34 cellular contexts compared by ENCODE assay signal in genomic region chr1:176815621-176816020, GRCh38.
"Had no signal": no experiment of that assay in that cellular context is flagged by ENCODE, and none has a peak within 500 bp of the region (broad histone marks: within the 10 kb centered on the region; RNA-seq: fewer than 3 reads in every experiment).

No MANE protein-coding gene starts in this region.

- H3K36me3 Mint-ChIP-seq: activated CD4-positive, alpha-beta memory T cell treated with anti-CD3 and anti-CD28 coated beads for 36 hours; activated CD8-positive, alpha-beta memory T cell treated with anti-CD3 and anti-CD28 coated beads, Interleukin-2, amount 10 ng/mL, durations not matched to agents 7 days and 5 days; activated naive CD4-positive, alpha-beta T cell treated with anti-CD3 and anti-CD28 coated beads, Interleukin-2, amount 50 U/mL, for 24 hours; activated naive CD8-positive, alpha-beta T cell treated with anti-CD3 and anti-CD28 coated beads for 36 hours had no signal

- H3K9me3 Mint-ChIP-seq: activated CD4-positive, alpha-beta memory T cell treated with anti-CD3 and anti-CD28 coated beads for 36 hours; activated CD4-positive, alpha-beta T cell treated with anti-CD3 and anti-CD28 coated beads, Interleukin-2, amount 10 ng/mL, durations not matched to agents 24 days and 14 days; activated naive CD4-positive, alpha-beta T cell treated with anti-CD3 and anti-CD28 coated beads for 36 hours; activated naive CD4-positive, alpha-beta T cell treated with anti-CD3 and anti-CD28 coated beads, Interleukin-2, amount 50 U/mL, for 24 hours; activated naive CD8-positive, alpha-beta T cell treated with anti-CD3 and anti-CD28 coated beads for 36 hours; activated T-helper 1 cell treated with anti-CD3 and anti-CD28 coated beads, Interleukin-12 subunit alpha, Interleukin-12 subunit beta, Interleukin-2, Interleukin-4 antibody, amounts not matched to agents 30 ng/mL and 10 ng/mL and 1 ng/mL, durations not matched to agents 14 hours and 24 hours and 36 hours; activated T-helper 2 cell treated with anti-CD3 and anti-CD28 coated beads, Interferon-gamma antibody, Interleukin-2, Interleukin-4, amounts not matched to agents 10 μg/mL and 5 μg/mL and 100 μg/mL, durations not matched to agents 14 hours and 24 hours and 36 hours; T-helper 2 cell treated with Interferon-gamma antibody and Interleukin-4, amounts not matched to agents 5 μg/mL and 100 μg/mL, for 36 hours had no signal

- H3K9me3 ChIP-seq: adrenal gland, body of pancreas had no signal

- ATAC-seq: activated CD4-positive, alpha-beta T cell treated with anti-CD3 and anti-CD28 coated beads for 36 hours; activated CD8-positive, alpha-beta memory T cell treated with anti-CD3 and anti-CD28 coated beads, Interleukin-2, amount 10 ng/mL, durations not matched to agents 7 days and 5 days; activated CD8-positive, alpha-beta T cell treated with anti-CD3 and anti-CD28 coated beads, Interleukin-2, amount 10 ng/mL, durations not matched to agents 7 days and 5 days; activated naive CD8-positive, alpha-beta T cell treated with anti-CD3 and anti-CD28 coated beads, Interleukin-2, amount 50 U/mL, for 24 hours; body of pancreas; effector memory CD8-positive, alpha-beta T cell; T-helper 17 cell had no signal

- H3K4me3 Mint-ChIP-seq: activated CD4-positive, alpha-beta memory T cell treated with anti-CD3 and anti-CD28 coated beads for 36 hours; activated CD4-positive, alpha-beta T cell treated with anti-CD3 and anti-CD28 coated beads for 36 hours; activated CD4-positive, alpha-beta T cell treated with anti-CD3 and anti-CD28 coated beads, Interleukin-2, amount 10 ng/mL, durations not matched to agents 24 days and 14 days; activated CD8-positive, alpha-beta memory T cell treated with anti-CD3 and anti-CD28 coated beads, Interleukin-2, amount 10 ng/mL, durations not matched to agents 7 days and 5 days; activated CD8-positive, alpha-beta T cell treated with anti-CD3 and anti-CD28 coated beads, Interleukin-2, amount 10 ng/mL, durations not matched to agents 7 days and 5 days; activated naive CD4-positive, alpha-beta T cell treated with anti-CD3 and anti-CD28 coated beads for 36 hours; activated naive CD4-positive, alpha-beta T cell treated with anti-CD3 and anti-CD28 coated beads, Interleukin-2, amount 50 U/mL, for 24 hours; activated naive CD8-positive, alpha-beta T cell treated with anti-CD3 and anti-CD28 coated beads for 36 hours; activated naive CD8-positive, alpha-beta T cell treated with anti-CD3 and anti-CD28 coated beads, Interleukin-2, amount 50 U/mL, for 24 hours; activated T-helper 1 cell treated with anti-CD3 and anti-CD28 coated beads, Interleukin-12 subunit alpha, Interleukin-12 subunit beta, Interleukin-2, Interleukin-4 antibody, amounts not matched to agents 30 ng/mL and 10 ng/mL and 1 ng/mL, durations not matched to agents 14 hours and 24 hours and 36 hours; effector memory CD8-positive, alpha-beta T cell; T-helper 17 cell; T-helper 2 cell treated with Interferon-gamma antibody and Interleukin-4, amounts not matched to agents 5 μg/mL and 100 μg/mL, for 36 hours had no signal

- DNase-seq: activated CD4-positive, alpha-beta memory T cell treated with anti-CD3 and anti-CD28 coated beads for 36 hours; activated CD4-positive, alpha-beta T cell treated with anti-CD3 and anti-CD28 coated beads for 36 hours; activated CD4-positive, alpha-beta T cell treated with anti-CD3 and anti-CD28 coated beads, Interleukin-2, amount 10 ng/mL, durations not matched to agents 24 days and 14 days; activated CD4-positive, CD25-positive, alpha-beta regulatory T cell; activated CD4-positive, CD25-positive, alpha-beta regulatory T cell treated with anti-CD3 and anti-CD28 coated beads, Interleukin-2, amount 50 U/mL, for 72 hours; activated CD8-positive, alpha-beta memory T cell treated with anti-CD3 and anti-CD28 coated beads, Interleukin-2, amount 10 ng/mL, durations not matched to agents 7 days and 5 days; activated CD8-positive, alpha-beta memory T cell treated with anti-CD3 and anti-CD28 coated beads, Interleukin-2, amount 50 U/mL, for 4 hours; activated CD8-positive, alpha-beta T cell treated with anti-CD3 and anti-CD28 coated beads, Interleukin-2, amount 10 ng/mL, durations not matched to agents 7 days and 5 days; activated effector memory CD4-positive, alpha-beta T cell treated with anti-CD3 and anti-CD28 coated beads, Interleukin-2, amount 50 U/mL, for 16 hours; activated naive CD4-positive, alpha-beta T cell treated with anti-CD3 and anti-CD28 coated beads for 36 hours; activated naive CD8-positive, alpha-beta T cell treated with anti-CD3 and anti-CD28 coated beads for 36 hours; activated naive CD8-positive, alpha-beta T cell treated with anti-CD3 and anti-CD28 coated beads, Interleukin-2, amount 50 U/mL, for 24 hours; activated T-cell treated with anti-CD3 and anti-CD28 coated beads, Interleukin-2, amount 50 U/mL, for 1 hour; activated T-cell treated with anti-CD3 and anti-CD28 coated beads, Interleukin-2, amount 50 U/mL, for 48 hours; adrenal gland; amygdala; aorta; body of pancreas; caudate nucleus; cortex of kidney; dermis blood vessel endothelial cell; effector CD4-positive, alpha-beta T cell; effector memory CD8-positive, alpha-beta T cell; foreskin fibroblast; head of caudate nucleus; T-helper 1 cell; T-helper 17 cell; T1000; WERI-Rb-1 had no signal

- H3K27me3 ChIP-seq: adrenal gland, body of pancreas had no signal

- H3K27ac Mint-ChIP-seq: activated CD4-positive, alpha-beta memory T cell treated with anti-CD3 and anti-CD28 coated beads for 36 hours; activated CD4-positive, alpha-beta T cell treated with anti-CD3 and anti-CD28 coated beads for 36 hours; activated CD4-positive, alpha-beta T cell treated with anti-CD3 and anti-CD28 coated beads, Interleukin-2, amount 10 ng/mL, durations not matched to agents 24 days and 14 days; activated CD8-positive, alpha-beta memory T cell treated with anti-CD3 and anti-CD28 coated beads, Interleukin-2, amount 10 ng/mL, durations not matched to agents 7 days and 5 days; activated CD8-positive, alpha-beta T cell treated with anti-CD3 and anti-CD28 coated beads, Interleukin-2, amount 10 ng/mL, durations not matched to agents 7 days and 5 days; activated naive CD4-positive, alpha-beta T cell treated with anti-CD3 and anti-CD28 coated beads for 36 hours; activated naive CD4-positive, alpha-beta T cell treated with anti-CD3 and anti-CD28 coated beads, Interleukin-2, amount 50 U/mL, for 24 hours; activated naive CD8-positive, alpha-beta T cell treated with anti-CD3 and anti-CD28 coated beads for 36 hours; activated naive CD8-positive, alpha-beta T cell treated with anti-CD3 and anti-CD28 coated beads, Interleukin-2, amount 50 U/mL, for 24 hours; activated T-helper 1 cell treated with anti-CD3 and anti-CD28 coated beads, Interleukin-12 subunit alpha, Interleukin-12 subunit beta, Interleukin-2, Interleukin-4 antibody, amounts not matched to agents 30 ng/mL and 10 ng/mL and 1 ng/mL, durations not matched to agents 14 hours and 24 hours and 36 hours; activated T-helper 2 cell treated with anti-CD3 and anti-CD28 coated beads, Interferon-gamma antibody, Interleukin-2, Interleukin-4, amounts not matched to agents 10 μg/mL and 5 μg/mL and 100 μg/mL, durations not matched to agents 14 hours and 24 hours and 36 hours; effector memory CD8-positive, alpha-beta T cell; T-helper 17 cell; T-helper 2 cell treated with Interferon-gamma antibody and Interleukin-4, amounts not matched to agents 5 μg/mL and 100 μg/mL, for 36 hours had no signal

- H3K27me3 Mint-ChIP-seq: activated CD4-positive, alpha-beta memory T cell treated with anti-CD3 and anti-CD28 coated beads for 36 hours; activated CD4-positive, alpha-beta T cell treated with anti-CD3 and anti-CD28 coated beads for 36 hours; activated CD4-positive, alpha-beta T cell treated with anti-CD3 and anti-CD28 coated beads, Interleukin-2, amount 10 ng/mL, durations not matched to agents 24 days and 14 days; activated CD8-positive, alpha-beta memory T cell treated with anti-CD3 and anti-CD28 coated beads, Interleukin-2, amount 10 ng/mL, durations not matched to agents 7 days and 5 days; activated naive CD4-positive, alpha-beta T cell treated with anti-CD3 and anti-CD28 coated beads, Interleukin-2, amount 50 U/mL, for 24 hours; effector memory CD8-positive, alpha-beta T cell; T-helper 17 cell had no signal

- H3K4me1 ChIP-seq: adrenal gland, body of pancreas had no signal

- H3K4me3 ChIP-seq: adrenal gland, body of pancreas had no signal

- H3K36me3 ChIP-seq: adrenal gland, WERI-Rb-1 had no signal

- H3K27ac ChIP-seq: adrenal gland, body of pancreas, epithelial cell of prostate, WERI-Rb-1 had no signal

- H3K4me1 Mint-ChIP-seq: activated CD4-positive, alpha-beta T cell treated with anti-CD3 and anti-CD28 coated beads for 36 hours; activated CD4-positive, alpha-beta T cell treated with anti-CD3 and anti-CD28 coated beads, Interleukin-2, amount 10 ng/mL, durations not matched to agents 24 days and 14 days; activated CD8-positive, alpha-beta memory T cell treated with anti-CD3 and anti-CD28 coated beads, Interleukin-2, amount 10 ng/mL, durations not matched to agents 7 days and 5 days; activated naive CD4-positive, alpha-beta T cell treated with anti-CD3 and anti-CD28 coated beads, Interleukin-2, amount 50 U/mL, for 24 hours; activated naive CD8-positive, alpha-beta T cell treated with anti-CD3 and anti-CD28 coated beads for 36 hours; activated naive CD8-positive, alpha-beta T cell treated with anti-CD3 and anti-CD28 coated beads, Interleukin-2, amount 50 U/mL, for 24 hours; T-helper 17 cell had no signal
